22 cellular contexts compared by ENCODE assay signal in the genomic region with DNA sequence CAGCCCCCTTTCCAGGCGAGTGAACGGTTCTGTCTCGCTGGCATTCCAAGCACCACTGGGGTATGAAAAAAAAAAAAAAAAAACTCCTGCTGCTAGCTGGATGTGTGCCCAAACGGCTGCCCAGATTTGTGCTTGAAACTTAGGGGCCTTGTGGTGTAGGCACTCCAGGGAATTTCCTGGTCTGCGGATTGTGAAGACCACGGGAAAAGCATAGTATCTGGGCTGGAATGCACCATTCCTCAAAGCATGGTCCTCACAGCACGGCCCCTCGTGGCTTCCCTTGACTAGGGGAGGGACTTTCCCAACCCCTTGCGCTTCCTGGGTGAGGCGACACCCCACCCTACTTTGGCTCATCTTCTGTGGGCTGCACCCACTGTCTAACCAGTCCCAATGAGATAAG.
"Had no signal": no experiment of that assay in that cellular context is flagged by ENCODE, and none has a peak within 500 bp of the region (broad histone marks: within the 10 kb centered on the region; RNA-seq: fewer than 3 reads in every experiment).

No MANE protein-coding gene starts in this region.

- H3K9me3 Mint-ChIP-seq: activated CD4-positive, alpha-beta T cell treated with anti-CD3 and anti-CD28 coated beads, Interleukin-2, amount 10 ng/mL, durations not matched to agents 24 days and 14 days; type B pancreatic cell had no signal

- H3K36me3 Mint-ChIP-seq: activated naive CD8-positive, alpha-beta T cell treated with anti-CD3 and anti-CD28 coated beads, Interleukin-2, amount 10 ng/mL, durations not matched to agents 7 days and 5 days; type B pancreatic cell had no signal

- H3K27ac ChIP-seq: coronary artery, left ventricle myocardium inferior, prostate gland, skin epidermis, suprapubic skin had no signal

- H3K4me1 Mint-ChIP-seq: activated B cell treated with CpG ODN at 0.5 μM for 24 hours; activated CD4-positive, alpha-beta T cell treated with anti-CD3 and anti-CD28 coated beads, Interleukin-2, amount 10 ng/mL, durations not matched to agents 24 days and 14 days; activated naive CD8-positive, alpha-beta T cell treated with anti-CD3 and anti-CD28 coated beads, Interleukin-2, amount 10 ng/mL, durations not matched to agents 7 days and 5 days; activated T-helper 17 cell treated with anti-CD3 and anti-CD28 coated beads, Interleukin-2, amount 50 U/mL, for 72 hours; central memory CD8-positive, alpha-beta T cell; nephron progenitor cell; stimulated activated naive CD8-positive, alpha-beta T cell treated with anti-CD3 and anti-CD28 coated beads, Interleukin-15, amount 100 ng/mL, for 72 hours had no signal

- H3K27me3 Mint-ChIP-seq: activated B cell treated with CpG ODN at 0.5 μM for 24 hours; activated CD4-positive, alpha-beta T cell treated with anti-CD3 and anti-CD28 coated beads, Interleukin-2, amount 10 ng/mL, durations not matched to agents 24 days and 14 days; activated CD8-positive, alpha-beta T cell treated with anti-CD3 and anti-CD28 coated beads for 36 hours; activated naive CD8-positive, alpha-beta T cell treated with anti-CD3 and anti-CD28 coated beads, Interleukin-2, amount 10 ng/mL, durations not matched to agents 7 days and 5 days; activated T-helper 17 cell treated with anti-CD3 and anti-CD28 coated beads, Interleukin-2, amount 50 U/mL, for 72 hours; central memory CD8-positive, alpha-beta T cell; stimulated activated naive CD8-positive, alpha-beta T cell treated with anti-CD3 and anti-CD28 coated beads, Interleukin-15, amount 100 ng/mL, for 72 hours had no signal

- H3K4me3 Mint-ChIP-seq: activated B cell treated with CpG ODN at 0.5 μM for 24 hours; activated CD4-positive, alpha-beta T cell treated with anti-CD3 and anti-CD28 coated beads, Interleukin-2, amount 10 ng/mL, durations not matched to agents 24 days and 14 days; activated CD8-positive, alpha-beta T cell treated with anti-CD3 and anti-CD28 coated beads for 36 hours; activated naive CD8-positive, alpha-beta T cell treated with anti-CD3 and anti-CD28 coated beads, Interleukin-2, amount 10 ng/mL, durations not matched to agents 7 days and 5 days; activated T-helper 17 cell treated with anti-CD3 and anti-CD28 coated beads, Interleukin-2, amount 50 U/mL, for 72 hours; central memory CD8-positive, alpha-beta T cell; nephron progenitor cell; stimulated activated naive CD8-positive, alpha-beta T cell treated with anti-CD3 and anti-CD28 coated beads, Interleukin-15, amount 100 ng/mL, for 72 hours; type B pancreatic cell had no signal

- H3K9me3 ChIP-seq: prostate gland, suprapubic skin had no signal

- H3K27ac Mint-ChIP-seq: activated B cell treated with CpG ODN at 0.5 μM for 24 hours; activated CD4-positive, alpha-beta T cell treated with anti-CD3 and anti-CD28 coated beads, Interleukin-2, amount 10 ng/mL, durations not matched to agents 24 days and 14 days; activated CD8-positive, alpha-beta T cell treated with anti-CD3 and anti-CD28 coated beads for 36 hours; activated naive CD8-positive, alpha-beta T cell treated with anti-CD3 and anti-CD28 coated beads, Interleukin-2, amount 10 ng/mL, durations not matched to agents 7 days and 5 days; activated T-helper 17 cell treated with anti-CD3 and anti-CD28 coated beads, Interleukin-2, amount 50 U/mL, for 72 hours; nephron progenitor cell; stimulated activated naive CD8-positive, alpha-beta T cell treated with anti-CD3 and anti-CD28 coated beads, Interleukin-15, amount 100 ng/mL, for 72 hours; type B pancreatic cell had no signal

- H3K36me3 ChIP-seq: left ventricle myocardium inferior, prostate gland, suprapubic skin had no signal

- DNase-seq: activated B cell treated with CpG ODN at 0.5 μM for 24 hours; activated CD4-positive, alpha-beta T cell treated with anti-CD3 and anti-CD28 coated beads, Interleukin-2, amount 10 ng/mL, durations not matched to agents 24 days and 14 days; activated CD8-positive, alpha-beta T cell treated with anti-CD3 and anti-CD28 coated beads for 36 hours; activated naive CD4-positive, alpha-beta T cell treated with Interleukin-2 at 50 U/mL for 16 hours; activated naive CD8-positive, alpha-beta T cell treated with anti-CD3 and anti-CD28 coated beads, Interleukin-2, amount 10 ng/mL, durations not matched to agents 7 days and 5 days; activated T-cell treated with anti-CD3 and anti-CD28 coated beads, Interleukin-2, amount 50 U/mL, for 1 hour; amygdala; erythroblast; head of caudate nucleus; kidney glomerular epithelial cell; left ventricle myocardium inferior; mammary epithelial cell; nephron progenitor cell; stimulated activated CD4-positive, alpha-beta T cell treated with anti-CD3 and anti-CD28 coated beads, Interleukin-4, amount 100 ng/mL, for 1 hour; stimulated activated naive CD8-positive, alpha-beta T cell treated with anti-CD3 and anti-CD28 coated beads, Interleukin-15, amount 100 ng/mL, for 72 hours had no signal

- H3K4me3 ChIP-seq: coronary artery, left ventricle myocardium inferior, prostate gland, skin epidermis, suprapubic skin had no signal

- H3K4me1 ChIP-seq: left ventricle myocardium inferior, prostate gland had no signal
